In the genomic region with DNA sequence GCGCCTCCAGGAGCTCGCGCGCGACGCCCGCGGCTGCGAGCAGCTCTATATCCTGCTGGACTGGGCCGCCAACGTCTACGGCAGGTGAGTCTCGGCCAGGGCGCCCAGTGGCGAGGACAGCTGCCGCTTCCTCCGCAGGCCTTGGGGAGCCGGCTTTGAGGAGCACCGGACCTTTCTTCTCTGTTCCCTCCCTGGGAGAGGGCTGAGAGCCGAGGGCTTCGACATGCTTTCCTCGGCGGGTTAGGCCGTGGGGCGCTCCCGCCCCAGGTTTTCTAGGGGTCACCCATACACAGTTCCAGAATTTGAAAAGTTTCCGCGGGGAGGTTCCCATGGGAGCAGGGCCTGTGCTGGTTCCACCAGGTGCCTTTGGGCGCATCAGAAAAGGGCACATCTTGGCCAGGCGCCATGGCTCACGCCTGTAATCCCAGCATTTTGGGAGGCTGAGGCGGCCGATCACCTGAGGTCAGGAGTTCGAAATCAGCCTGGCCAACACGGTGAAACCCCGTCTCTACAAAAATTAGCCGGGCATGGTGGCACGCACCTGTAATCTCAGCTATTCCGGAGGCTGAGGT, we compare ENCODE assay signal across 1 cellular context.
TF ChIP-seq lines count a peak whose summit lies in the region.

No MANE protein-coding gene starts in this region.

TF ChIP-seq in endothelial cell of umbilical vein, 7 proteins besides CTCF, POLR2A, EP300 and RAD21:
- no peak for TF ChIP-seq JUN (IDR thresholded peaks at IDR 0.05; ENCODE audit: borderline replicate concordance, insufficient read depth, insufficient read length, low read depth)
- no peak for TF ChIP-seq POLR2AphosphoS5 (IDR thresholded peaks at IDR 0.05; ENCODE audit: insufficient read depth, low read depth, low read length)
- peak; percentile 7 for TF ChIP-seq EZH2 (IDR thresholded peaks at IDR 0.05; ENCODE audit: borderline replicate concordance, low read depth, low read length, severe bottlenecking)
